ENCODE assay signal across 9 cellular contexts in the genomic region with DNA sequence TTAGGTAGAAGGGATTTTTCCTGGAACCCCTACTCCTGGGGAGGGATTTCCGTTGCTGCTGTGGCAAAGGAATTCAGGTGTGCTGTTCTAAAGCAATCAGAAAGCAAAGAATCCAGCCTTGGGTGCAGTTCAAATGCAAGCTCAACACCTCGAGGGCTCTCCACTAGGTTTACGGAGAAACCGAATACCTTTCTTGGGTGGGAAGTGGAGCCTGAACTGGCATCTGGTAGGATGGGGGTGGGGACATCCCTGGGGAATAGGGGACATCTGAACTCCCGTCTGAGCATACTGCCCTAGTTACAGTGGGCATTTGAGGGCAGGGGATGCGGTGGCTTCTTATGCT. TPM values are rescaled to one million over a fixed set of nuclear protein-coding genes. Genes with fewer than 3 reads are reported as not detected.
DNase-seq lines count a peak whose midpoint lies in the region; ATAC-seq and TF ChIP-seq lines count a peak whose summit lies in the region.
"Had no signal": no experiment of that assay in that cellular context is flagged by ENCODE, and none has a peak within 500 bp of the region (broad histone marks: within the 10 kb centered on the region; RNA-seq: fewer than 3 reads in every experiment).

No MANE protein-coding gene starts in this region.

- no peaks in the 10 kb centered on the region for H3K9me3 ChIP-seq in HUES48 (ENCODE audit: control insufficient read depth, insufficient read depth, low read length)
- no peaks in the 10 kb centered on the region for H3K9me3 ChIP-seq in ascending aorta
- no peaks in the 10 kb centered on the region for H3K9me3 ChIP-seq in suprapubic skin
- H3K9me3 ChIP-seq: esophagus squamous epithelium had no signal

- DNase-seq in ascending aorta (ENCODE audit: low spot score in 2 of 2) = no peak
- no peak for DNase-seq in left colon
- DNase-seq in suprapubic skin (ENCODE audit: low spot score in 2 of 2) = no peak
- no peak for DNase-seq in activated naive CD4-positive, alpha-beta T cell treated with Interleukin-2 at 50 U/mL for 16 hours
- DNase-seq: esophagus squamous epithelium; stimulated activated naive CD8-positive, alpha-beta T cell treated with anti-CD3 and anti-CD28 coated beads, Interleukin-15, Interleukin-2, amounts not matched to agents 100 U/mL and 50 U/mL, for 24 hours had no signal

- TF ChIP-seq EP300 in suprapubic skin (IDR thresholded peaks at IDR 0.05) = no peak

- intact Hi-C loops in ascending aorta (cut with DNase I) = no loop called here
- intact Hi-C loops in left colon (cut with DNase I, micrococcal nuclease) = no loop called here

- no peak overlapping the region for H3K27ac ChIP-seq in HUES48 (ENCODE audit: low read depth, low read length)
- no peak overlapping the region for H3K27ac ChIP-seq in ascending aorta
- no peak overlapping the region for H3K27ac ChIP-seq in suprapubic skin

- H3K9ac ChIP-seq in HUES48 (ENCODE audit: low read depth, low read length) = 0 out of 2 replicates have a peak overlapping the region, but pooled peaks have one; percentile 76

- H3K27me3 ChIP-seq in HUES48 (ENCODE audit: control insufficient read depth, insufficient read depth, low read length) (peaks cover 6% of the 10 kb centered on the region; the same call in 1 of the 2 replicates), ascending aorta (no peaks in the 10 kb centered on the region), suprapubic skin (peaks cover 22% of the 10 kb centered on the region)

- no peak for TF ChIP-seq POLR2A in suprapubic skin (IDR thresholded peaks at IDR 0.05)

- 42% methylated on average over 5 of the region's 6 CpGs for WGBS in suprapubic skin

- H3K36me3 ChIP-seq in HUES48 (ENCODE audit: control insufficient read depth, insufficient read depth, low read length) = no peaks in the 10 kb centered on the region
- H3K36me3 ChIP-seq in ascending aorta = no peaks in the 10 kb centered on the region
- no peaks in the 10 kb centered on the region for H3K36me3 ChIP-seq in suprapubic skin
- H3K36me3 ChIP-seq: esophagus squamous epithelium had no signal

- ATAC-seq in left colon (peak; percentile 9), GM18858 (IDR thresholded peaks at IDR 0.05; ENCODE audit: unreplicated experiment) (no peak), HG03469 (IDR thresholded peaks at IDR 0.05; ENCODE audit: unreplicated experiment) (no peak)
- ATAC-seq: stimulated activated naive CD8-positive, alpha-beta T cell treated with anti-CD3 and anti-CD28 coated beads, Interleukin-15, Interleukin-2, amounts not matched to agents 100 U/mL and 50 U/mL, for 24 hours had no signal

- H3K4me1 ChIP-seq in HUES48 (ENCODE audit: control insufficient read depth, insufficient read depth, low read length) (peaks cover 11% of the 10 kb centered on the region), ascending aorta (peaks cover 0 to 6% of the 10 kb centered on the region in 2 donors), suprapubic skin (peaks cover 13% of the 10 kb centered on the region)

- TF ChIP-seq CTCF in ascending aorta (IDR thresholded peaks at IDR 0.05) (no peak), suprapubic skin (IDR thresholded peaks at IDR 0.05) (no peak)

- H3K4me3 ChIP-seq in HUES48 (ENCODE audit: low read depth, low read length) (peak overlapping the region; percentile 99), ascending aorta (peak overlapping the region; percentile 72 to 74), suprapubic skin (peak overlapping the region; percentile 73)

RNA-seq across cellular contexts. Expression of a gene that starts 1.5 kb away (rescaled TPM):
- total RNA-seq in ascending aorta (19.3 TPM), left colon (10 to 100 TPM; 44.4 to 71.1 TPM), suprapubic skin (1 to 10 TPM; 3.5 to 7.1 (median 5.3) TPM)
